ENCODE assay signal across 22 cellular contexts in genomic region chr6:138610816-138611215, GRCh38.
DNase-seq lines count a peak whose midpoint lies in the region; TF ChIP-seq lines count a peak whose summit lies in the region.
"Had no signal": no experiment of that assay in that cellular context is flagged by ENCODE, and none has a peak within 500 bp of the region (broad histone marks: within the 10 kb centered on the region; RNA-seq: fewer than 3 reads in every experiment).

No MANE protein-coding gene starts in this region.

- no peak overlapping the region for H3K23ac ChIP-seq in mesendoderm (ENCODE audit: low read length)
- no peak overlapping the region for H3K23ac ChIP-seq in trophoblast cell (ENCODE audit: low read length)

- H3K9me3 ChIP-seq in trophoblast cell (ENCODE audit: insufficient read depth, low read depth, low read length) (no peaks in the 10 kb centered on the region), breast epithelium (no peaks in the 10 kb centered on the region)
- H3K9me3 ChIP-seq: BE2C, BLaER1 had no signal

- H3K4ac ChIP-seq in mesendoderm (ENCODE audit: low read depth, low read length) (no peak overlapping the region), trophoblast cell (ENCODE audit: low read depth, low read length) (no peak overlapping the region)

- H2BK5ac ChIP-seq in mesendoderm (ENCODE audit: low read length) = no peak overlapping the region
- no peak overlapping the region for H2BK5ac ChIP-seq in trophoblast cell (ENCODE audit: low read depth, low read length, poor library complexity)

- H2AK5ac ChIP-seq in mesendoderm (ENCODE audit: low read length) = no peak overlapping the region
- no peak overlapping the region for H2AK5ac ChIP-seq in trophoblast cell (ENCODE audit: low read length)

- peaks cover 6% of the 10 kb centered on the region for H3K79me1 ChIP-seq in mesendoderm (ENCODE audit: low read length)
- no peaks in the 10 kb centered on the region for H3K79me1 ChIP-seq in trophoblast cell (ENCODE audit: low read length)

- H3K79me2 ChIP-seq in mesendoderm (ENCODE audit: control insufficient read depth, insufficient read depth, low read length) (peaks cover 3% of the 10 kb centered on the region), trophoblast cell (ENCODE audit: control insufficient read depth, insufficient read depth, low read length, poor library complexity) (no peaks in the 10 kb centered on the region)

- no peak overlapping the region for H4K91ac ChIP-seq in trophoblast cell (ENCODE audit: low read depth, low read length)

- H2BK12ac ChIP-seq in trophoblast cell (ENCODE audit: low read length) = no peak overlapping the region

- TF ChIP-seq CTCF in breast epithelium (IDR thresholded peaks at IDR 0.05) = no peak

- H3K36me3 ChIP-seq in mesendoderm (ENCODE audit: control insufficient read depth, insufficient read depth, low read length) = no peaks in the 10 kb centered on the region
- H3K36me3 ChIP-seq in trophoblast cell (ENCODE audit: control insufficient read depth in 1 of 2, insufficient read depth in 2 of 2, low read length in 2 of 2) = no peaks in the 10 kb centered on the region
- no peaks in the 10 kb centered on the region for H3K36me3 ChIP-seq in breast epithelium
- H3K36me3 ChIP-seq: BE2C, BLaER1 had no signal

- peak; percentile 62 for DNase-seq in mesendoderm
- DNase-seq in trophoblast cell = peak; percentile 51 to 77
- DNase-seq in cortex of kidney (lab: John Stamatoyannopoulos, UW) = no peak
- DNase-seq in germinal center (ENCODE audit: low spot score) = no peak
- DNase-seq in breast epithelium (ENCODE audit: low spot score in 2 of 2) = no peak
- DNase-seq: 8988T; ACHN; BE2C; C1 segment of cervical spinal cord; CD4-positive, alpha-beta memory T cell; CD4-positive, CD25-positive, alpha-beta regulatory T cell; CD8-positive, alpha-beta memory T cell; COR-L47; DMS 273 treated with DMSO at 0.1 percent for 48 hours; DMS153; DMS53; DMS79; DND-41; EL; GDM1 had no signal

- no peak overlapping the region for H4K5ac ChIP-seq in mesendoderm (ENCODE audit: low read length)

- H3K14ac ChIP-seq in trophoblast cell (ENCODE audit: low read length) = no peak overlapping the region

- no peak overlapping the region for H2AFZ ChIP-seq in trophoblast cell (ENCODE audit: insufficient read depth, low read length, poor library complexity)

- H2BK120ac ChIP-seq in mesendoderm (ENCODE audit: low read depth, low read length) = no peak overlapping the region
- no peak overlapping the region for H2BK120ac ChIP-seq in trophoblast cell (ENCODE audit: insufficient read depth, low read length, poor library complexity)

- no peak overlapping the region for H3K18ac ChIP-seq in mesendoderm (ENCODE audit: low read length)
- no peak overlapping the region for H3K18ac ChIP-seq in trophoblast cell (ENCODE audit: low read length)

- WGBS in mesendoderm (ENCODE audit: extremely low coverage, insufficient coverage, low lambda C conversion rate) = no CpG with 5 or more reads among the region's 7 CpGs
- no CpG with 5 or more reads among the region's 7 CpGs for WGBS in trophoblast cell (ENCODE audit: extremely low coverage, insufficient coverage, insufficient read length)

- no peak overlapping the region for H3K4me3 ChIP-seq in mesendoderm (ENCODE audit: low read length)
- no peak overlapping the region for H3K4me3 ChIP-seq in trophoblast cell (ENCODE audit: low read depth, low read length)
- H3K4me3 ChIP-seq in breast epithelium = no peak overlapping the region
- H3K4me3 ChIP-seq: BLaER1, GM12878 had no signal

- no peaks in the 10 kb centered on the region for H3K27me3 ChIP-seq in mesendoderm (ENCODE audit: insufficient read depth, low read length, poor library complexity)
- H3K27me3 ChIP-seq in trophoblast cell (ENCODE audit: insufficient read depth, low read length) = no peaks in the 10 kb centered on the region
- H3K27me3 ChIP-seq in breast epithelium = no peaks in the 10 kb centered on the region
- H3K27me3 ChIP-seq: BLaER1 had no signal

- H4K12ac ChIP-seq in trophoblast cell (ENCODE audit: low read depth, low read length) = no peak overlapping the region

- no peak overlapping the region for H2BK15ac ChIP-seq in mesendoderm (replicated peaks; ENCODE audit: low read depth)

- H3K27ac ChIP-seq in mesendoderm (ENCODE audit: low read depth, low read length) = no peak overlapping the region
- no peak overlapping the region for H3K27ac ChIP-seq in trophoblast cell (ENCODE audit: low read depth, low read length)
- no peak overlapping the region for H3K27ac ChIP-seq in breast epithelium
- H3K27ac ChIP-seq: BLaER1 had no signal

- H3K4me1 ChIP-seq in mesendoderm (ENCODE audit: control insufficient read depth, low read depth, low read length) (no peaks in the 10 kb centered on the region), trophoblast cell (ENCODE audit: control insufficient read depth in 1 of 2, insufficient read depth in 2 of 2, low read length in 2 of 2) (peaks cover 0 to 4% of the 10 kb centered on the region in 2 experiments), breast epithelium (no peaks in the 10 kb centered on the region)
- H3K4me1 ChIP-seq: BE2C, BLaER1 had no signal

- no peak overlapping the region for H4K8ac ChIP-seq in mesendoderm (ENCODE audit: low read depth, low read length)
- no peak overlapping the region for H4K8ac ChIP-seq in trophoblast cell (ENCODE audit: low read depth, low read length)

- intact Hi-C loops in breast epithelium (cut with DNase I; ENCODE audit: low total_unique reads) = no loop called here

- no peak overlapping the region for H3K9ac ChIP-seq in mesendoderm (ENCODE audit: low read length)
- H3K9ac ChIP-seq in trophoblast cell (ENCODE audit: low read length) = no peak overlapping the region
- H3K9ac ChIP-seq: BLaER1 had no signal

- H3K4me2 ChIP-seq in mesendoderm (ENCODE audit: low read length) (no peak overlapping the region), trophoblast cell (ENCODE audit: low read length) (no peak overlapping the region)
- H3K4me2 ChIP-seq: BLaER1 had no signal

- no peak for TF ChIP-seq POLR2A in breast epithelium (IDR thresholded peaks at IDR 0.05)

- H3K56ac ChIP-seq in mesendoderm (ENCODE audit: low read length) = no peak overlapping the region

Comparison
In these comparisons a context has a peak if more than half of its experiments do, and no peak if none do; other contexts are left out.
1. DNase-seq: peak in mesendoderm (single experiment) and trophoblast cell (2 of 2); none in cortex of kidney (single experiment), germinal center (single experiment) and breast epithelium (0 of 2).